21 cellular contexts compared by ENCODE assay signal in genomic region chr11:108983621-108984020, GRCh38.
"Had no signal": no experiment of that assay in that cellular context is flagged by ENCODE, and none has a peak within 500 bp of the region (broad histone marks: within the 10 kb centered on the region; RNA-seq: fewer than 3 reads in every experiment).

No MANE protein-coding gene starts in this region.

- H3K27ac ChIP-seq: transverse colon, vagina had no signal

- H3K4me2 ChIP-seq: smooth muscle cell had no signal

- H3K9me3 Mint-ChIP-seq: activated T-helper 1 cell treated with anti-CD3 and anti-CD28 coated beads, Interleukin-12 subunit alpha, Interleukin-12 subunit beta, Interleukin-2, Interleukin-4 antibody, amounts not matched to agents 30 ng/mL and 10 ng/mL and 1 ng/mL, durations not matched to agents 14 hours and 24 hours and 36 hours; endodermal cell; nephron progenitor cell; T-helper 2 cell treated with Interferon-gamma antibody and Interleukin-4, amounts not matched to agents 5 μg/mL and 100 μg/mL, for 36 hours had no signal

- H3K36me3 Mint-ChIP-seq: activated naive CD8-positive, alpha-beta T cell treated with anti-CD3 and anti-CD28 coated beads, Interleukin-2, amount 10 ng/mL, durations not matched to agents 7 days and 5 days had no signal

- H3K4me1 Mint-ChIP-seq: activated naive CD8-positive, alpha-beta T cell treated with anti-CD3 and anti-CD28 coated beads, Interleukin-2, amount 10 ng/mL, durations not matched to agents 7 days and 5 days had no signal

- H3K4me3 Mint-ChIP-seq: activated naive CD8-positive, alpha-beta T cell treated with anti-CD3 and anti-CD28 coated beads, Interleukin-2, amount 10 ng/mL, durations not matched to agents 7 days and 5 days; activated T-helper 1 cell treated with anti-CD3 and anti-CD28 coated beads, Interleukin-12 subunit alpha, Interleukin-12 subunit beta, Interleukin-2, Interleukin-4 antibody, amounts not matched to agents 30 ng/mL and 10 ng/mL and 1 ng/mL, durations not matched to agents 14 hours and 24 hours and 36 hours; endodermal cell; nephron progenitor cell; T-helper 2 cell treated with Interferon-gamma antibody and Interleukin-4, amounts not matched to agents 5 μg/mL and 100 μg/mL, for 36 hours had no signal

- ATAC-seq: activated CD4-positive, CD25-positive, alpha-beta regulatory T cell treated with anti-CD3 and anti-CD28 coated beads, Interleukin-2, amount 50 U/mL, for 24 hours; right cardiac atrium had no signal

- H3K27ac Mint-ChIP-seq: activated naive CD8-positive, alpha-beta T cell treated with anti-CD3 and anti-CD28 coated beads, Interleukin-2, amount 10 ng/mL, durations not matched to agents 7 days and 5 days; activated T-helper 1 cell treated with anti-CD3 and anti-CD28 coated beads, Interleukin-12 subunit alpha, Interleukin-12 subunit beta, Interleukin-2, Interleukin-4 antibody, amounts not matched to agents 30 ng/mL and 10 ng/mL and 1 ng/mL, durations not matched to agents 14 hours and 24 hours and 36 hours; endodermal cell; progenitor cell of endocrine pancreas; T-helper 2 cell treated with Interferon-gamma antibody and Interleukin-4, amounts not matched to agents 5 μg/mL and 100 μg/mL, for 36 hours had no signal

- H3K4me1 ChIP-seq: transverse colon, vagina had no signal

- H3K27me3 ChIP-seq: transverse colon, vagina had no signal

- H3K9me3 ChIP-seq: transverse colon, vagina had no signal

- DNase-seq: activated CD4-positive, alpha-beta T cell treated with anti-CD3 and anti-CD28 coated beads, Interleukin-2, amount 50 U/mL, for 1 hour; activated CD8-positive, alpha-beta memory T cell treated with anti-CD3 and anti-CD28 coated beads for 24 hours; activated naive CD8-positive, alpha-beta T cell treated with anti-CD3 and anti-CD28 coated beads, Interleukin-2, amount 10 ng/mL, durations not matched to agents 7 days and 5 days; endodermal cell; erythroblast; hippocampal formation; kidney; nephron progenitor cell; occipital lobe; right cardiac atrium; stimulated activated CD4-positive, alpha-beta T cell treated with anti-CD3 and anti-CD28 coated beads, Interleukin-4, amount 100 ng/mL, for 4 hours; stimulated activated CD8-positive, alpha-beta memory T cell treated with anti-CD3 and anti-CD28 coated beads, Interleukin-4, amount 100 ng/mL, for 48 hours; stimulated activated naive CD4-positive, alpha-beta T cell treated with Interleukin-2 at 50 U/mL for 16 hours; substantia nigra; transverse colon had no signal

- H3K36me3 ChIP-seq: transverse colon, vagina had no signal

- H3K4me3 ChIP-seq: smooth muscle cell, transverse colon, vagina had no signal
